ENCODE assay signal across 22 cellular contexts in genomic region chr4:152499322-152499721, GRCh38.
"Had no signal": no experiment of that assay in that cellular context is flagged by ENCODE, and none has a peak within 500 bp of the region (broad histone marks: within the 10 kb centered on the region; RNA-seq: fewer than 3 reads in every experiment).

No MANE protein-coding gene starts in this region.

- H3K9me3 Mint-ChIP-seq: activated CD4-positive, alpha-beta memory T cell treated with anti-CD3 and anti-CD28 coated beads, Interleukin-2, amount 10 ng/mL, durations not matched to agents 7 days and 5 days; activated CD4-positive, alpha-beta T cell treated with anti-CD3 and anti-CD28 coated beads, Interleukin-2, amount 10 ng/mL, durations not matched to agents 24 days and 14 days; activated naive CD8-positive, alpha-beta T cell treated with anti-CD3 and anti-CD28 coated beads, Interleukin-2, amount 50 U/mL, for 24 hours; activated T-helper 1 cell treated with anti-CD3 and anti-CD28 coated beads, Interleukin-12 subunit alpha, Interleukin-12 subunit beta, Interleukin-2, Interleukin-4 antibody, amounts not matched to agents 30 ng/mL and 10 ng/mL and 1 ng/mL, durations not matched to agents 14 hours and 24 hours and 36 hours; brain; dendritic cell treated with granulocyte-macrophage colony-stimulating factor and Interleukin-4, amounts not matched to agents 40 ng/mL and 50 ng/mL, for 4 days; natural killer cell had no signal

- H3K4me2 ChIP-seq: smooth muscle cell had no signal

- H3K36me3 ChIP-seq: sigmoid colon, vagina had no signal

- H3K9me3 ChIP-seq: sigmoid colon, testis, vagina had no signal

- H3K4me1 ChIP-seq: sigmoid colon, testis, vagina had no signal

- H3K4me3 ChIP-seq: lung, sigmoid colon, smooth muscle cell, testis, vagina had no signal

- H3K4me3 Mint-ChIP-seq: activated CD4-positive, alpha-beta memory T cell treated with anti-CD3 and anti-CD28 coated beads, Interleukin-2, amount 10 ng/mL, durations not matched to agents 7 days and 5 days; activated CD4-positive, alpha-beta T cell treated with anti-CD3 and anti-CD28 coated beads, Interleukin-2, amount 10 ng/mL, durations not matched to agents 24 days and 14 days; activated naive CD8-positive, alpha-beta T cell treated with anti-CD3 and anti-CD28 coated beads, Interleukin-2, amount 50 U/mL, for 24 hours; activated T-helper 1 cell treated with anti-CD3 and anti-CD28 coated beads, Interleukin-12 subunit alpha, Interleukin-12 subunit beta, Interleukin-2, Interleukin-4 antibody, amounts not matched to agents 30 ng/mL and 10 ng/mL and 1 ng/mL, durations not matched to agents 14 hours and 24 hours and 36 hours; brain; dendritic cell treated with granulocyte-macrophage colony-stimulating factor and Interleukin-4, amounts not matched to agents 40 ng/mL and 50 ng/mL, for 4 days; natural killer cell had no signal

- H3K36me3 Mint-ChIP-seq: brain, natural killer cell had no signal

- DNase-seq: activated CD4-positive, alpha-beta memory T cell treated with anti-CD3 and anti-CD28 coated beads, Interleukin-2, amount 10 ng/mL, durations not matched to agents 7 days and 5 days; activated CD4-positive, alpha-beta T cell treated with anti-CD3 and anti-CD28 coated beads, Interleukin-2, amount 10 ng/mL, durations not matched to agents 24 days and 14 days; activated gamma-delta T cell; activated naive CD4-positive, alpha-beta T cell treated with anti-CD3 and anti-CD28 coated beads, Interleukin-2, amount 50 U/mL, for 16 hours; activated naive CD8-positive, alpha-beta T cell treated with anti-CD3 and anti-CD28 coated beads, Interleukin-2, amount 50 U/mL, for 24 hours; anterior cingulate cortex; effector memory CD4-positive, alpha-beta T cell; foreskin keratinocyte; natural killer cell; sigmoid colon; stimulated activated CD4-positive, alpha-beta T cell treated with anti-CD3 and anti-CD28 coated beads, Interleukin-15, amount 100 ng/mL, for 24 hours; stimulated activated naive CD4-positive, alpha-beta T cell; T-helper 9 cell; testis; trophoblast cell had no signal

- H3K27me3 ChIP-seq: foreskin keratinocyte, sigmoid colon, testis, vagina had no signal

- H3K27me3 Mint-ChIP-seq: activated CD4-positive, alpha-beta memory T cell treated with anti-CD3 and anti-CD28 coated beads, Interleukin-2, amount 10 ng/mL, durations not matched to agents 7 days and 5 days; activated CD4-positive, alpha-beta T cell treated with anti-CD3 and anti-CD28 coated beads, Interleukin-2, amount 10 ng/mL, durations not matched to agents 24 days and 14 days; activated naive CD8-positive, alpha-beta T cell treated with anti-CD3 and anti-CD28 coated beads, Interleukin-2, amount 50 U/mL, for 24 hours; brain; dendritic cell treated with granulocyte-macrophage colony-stimulating factor and Interleukin-4, amounts not matched to agents 40 ng/mL and 50 ng/mL, for 4 days had no signal

- H3K27ac Mint-ChIP-seq: activated CD4-positive, alpha-beta memory T cell treated with anti-CD3 and anti-CD28 coated beads, Interleukin-2, amount 10 ng/mL, durations not matched to agents 7 days and 5 days; activated CD4-positive, alpha-beta T cell treated with anti-CD3 and anti-CD28 coated beads, Interleukin-2, amount 10 ng/mL, durations not matched to agents 24 days and 14 days; activated naive CD8-positive, alpha-beta T cell treated with anti-CD3 and anti-CD28 coated beads, Interleukin-2, amount 50 U/mL, for 24 hours; activated T-helper 1 cell treated with anti-CD3 and anti-CD28 coated beads, Interleukin-12 subunit alpha, Interleukin-12 subunit beta, Interleukin-2, Interleukin-4 antibody, amounts not matched to agents 30 ng/mL and 10 ng/mL and 1 ng/mL, durations not matched to agents 14 hours and 24 hours and 36 hours; brain; dendritic cell treated with granulocyte-macrophage colony-stimulating factor and Interleukin-4, amounts not matched to agents 40 ng/mL and 50 ng/mL, for 4 days; natural killer cell had no signal

- ATAC-seq: activated naive CD8-positive, alpha-beta T cell treated with anti-CD3 and anti-CD28 coated beads, Interleukin-2, amount 50 U/mL, for 24 hours; foreskin keratinocyte; left lobe of liver; natural killer cell had no signal

- H3K27ac ChIP-seq: foreskin keratinocyte, sigmoid colon, testis, vagina had no signal
